10 cellular contexts compared by ENCODE assay signal in the genomic region with DNA sequence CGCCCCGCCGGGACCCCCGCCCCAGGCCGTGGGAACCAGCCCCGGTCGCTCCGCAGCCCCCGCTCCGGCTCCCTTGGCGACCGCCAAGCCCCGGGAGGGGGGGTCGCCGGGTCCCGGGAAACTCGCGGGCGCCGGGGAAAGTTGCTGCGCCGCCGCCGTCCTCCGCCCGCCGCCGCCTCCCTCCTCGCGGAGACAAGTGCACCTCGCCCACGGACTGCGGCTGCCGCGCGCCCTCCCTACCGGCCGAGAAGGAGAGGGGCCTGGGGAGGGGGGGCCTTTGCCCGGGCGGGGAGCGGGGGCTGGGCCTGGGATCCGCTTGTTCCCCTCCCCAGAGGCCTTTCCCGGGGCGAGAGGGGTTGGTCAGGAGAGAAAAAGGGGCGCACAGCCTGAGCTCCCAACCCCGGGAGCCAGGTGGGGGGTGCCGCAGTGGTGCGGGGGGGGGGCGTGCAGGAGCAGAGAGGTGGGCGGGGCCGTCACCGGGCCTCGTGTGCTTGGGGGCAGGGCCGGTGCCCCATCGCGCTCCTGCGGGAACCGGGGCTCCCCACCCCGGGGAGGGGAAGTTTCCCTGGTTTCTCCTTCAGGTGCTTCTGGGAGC. TPM values are rescaled to one million over a fixed set of nuclear protein-coding genes. Genes with fewer than 3 reads are reported as not detected.
DNase-seq lines count a peak whose midpoint lies in the region; ATAC-seq and TF ChIP-seq lines count a peak whose summit lies in the region.
"Had no signal": no experiment of that assay in that cellular context is flagged by ENCODE, and none has a peak within 500 bp of the region (broad histone marks: within the 10 kb centered on the region; RNA-seq: fewer than 3 reads in every experiment).

No MANE protein-coding gene starts in this region.

- peak overlapping the region; percentile 30; the same call in 1 of the 2 replicates for H2AFZ ChIP-seq in KMS-11 (ENCODE audit: low read depth)

- peaks cover 16% of the 10 kb centered on the region for H3K27me3 Mint-ChIP-seq in central memory CD8-positive, alpha-beta T cell

- ATAC-seq in GM19452 (IDR thresholded peaks at IDR 0.05; ENCODE audit: unreplicated experiment) (peak; percentile 13), HG02870 (IDR thresholded peaks at IDR 0.05; ENCODE audit: unreplicated experiment) (no peak)
- no peak for ATAC-seq in central memory CD8-positive, alpha-beta T cell (replicated peaks; ENCODE audit: extremely low read depth, poor library complexity, severe bottlenecking)

- H3K36me3 ChIP-seq in KMS-11 (ENCODE audit: insufficient read depth) (no peaks in the 10 kb centered on the region), mucosa of rectum (ENCODE audit: control insufficient read depth in 2 of 2, insufficient read depth in 2 of 2, low read length in 2 of 2) (no peaks in the 10 kb centered on the region)

- no peak for DNase-seq in central memory CD8-positive, alpha-beta T cell (ENCODE audit: low spot score in 2 of 2)
- DNase-seq in SHP77 treated with DMSO at 0.1 percent for 48 hours (lab: John Stamatoyannopoulos, UW) (no peak), posterior vena cava (ENCODE audit: low spot score) (no peak)

- no peaks in the 10 kb centered on the region for H3K79me2 ChIP-seq in KMS-11 (ENCODE audit: insufficient read depth, low read depth)

- H3K4me2 ChIP-seq in KMS-11, result peak overlapping the region; percentile 57

- peaks cover 2% of the 10 kb centered on the region for H3K36me3 Mint-ChIP-seq in central memory CD8-positive, alpha-beta T cell (ENCODE audit: insufficient read depth)

- peak overlapping the region; percentile 55 for H3K4me3 Mint-ChIP-seq in central memory CD8-positive, alpha-beta T cell

- peaks cover 16% of the 10 kb centered on the region for H3K4me1 ChIP-seq in KMS-11 (ENCODE audit: low read depth, poor library complexity, severe bottlenecking)
- peaks cover 3 to 8% of the 10 kb centered on the region in 2 donors for H3K4me1 ChIP-seq in mucosa of rectum (ENCODE audit: control insufficient read depth in 2 of 2, insufficient read depth in 2 of 2, low read length in 2 of 2)

- no peaks in the 10 kb centered on the region for H3K9me3 Mint-ChIP-seq in central memory CD8-positive, alpha-beta T cell

- no peak overlapping the region for H3K9ac ChIP-seq in KMS-11
- H3K9ac ChIP-seq in mucosa of rectum (ENCODE audit: low read depth in 1 of 2, low read length in 2 of 2), result peak overlapping the region in 1 of 2 donors; percentile 60

- TF ChIP-seq CTCF in C4-2B (conservative IDR thresholded peaks at IDR 0.05), result no peak
- no peak for TF ChIP-seq CTCF in KMS-11 (conservative IDR thresholded peaks at IDR 0.05; ENCODE audit: low read depth, low read length)

- intact Hi-C loops in posterior vena cava (cut with DNase I), result no loop called here

- H3K27me3 ChIP-seq in KMS-11 (ENCODE audit: insufficient read depth, low read depth), result peaks cover 46% of the 10 kb centered on the region
- H3K27me3 ChIP-seq in mucosa of rectum (ENCODE audit: control insufficient read depth in 2 of 2, insufficient read depth in 2 of 2, low read length in 2 of 2), result no peaks in the 10 kb centered on the region

- no peaks in the 10 kb centered on the region for H3K9me3 ChIP-seq in mucosa of rectum (ENCODE audit: control insufficient read depth in 2 of 2, low read length in 2 of 2)

- peaks cover 4% of the 10 kb centered on the region for H3K4me1 Mint-ChIP-seq in central memory CD8-positive, alpha-beta T cell

- no peak overlapping the region for H3K27ac Mint-ChIP-seq in central memory CD8-positive, alpha-beta T cell (ENCODE audit: low read depth)

- H3K4me3 ChIP-seq in KMS-11 (IDR thresholded peaks at IDR 0.05; ENCODE audit: insufficient read depth, low read depth, low read length) (no peak overlapping the region), mucosa of rectum (ENCODE audit: low read length in 2 of 2) (peak overlapping the region; percentile 65 to 66)

- no peaks in the 10 kb centered on the region for H4K20me1 ChIP-seq in KMS-11 (ENCODE audit: insufficient read depth)

- H3K27ac ChIP-seq in C4-2B (peak overlapping the region; percentile 89), KMS-11 (no peak overlapping the region), mucosa of rectum (ENCODE audit: low read depth in 2 of 2, low read length in 2 of 2) (peak overlapping the region in 1 of 2 donors; percentile 61)

RNA-seq across cellular contexts. Expression of a gene that starts 0.6 kb away (rescaled TPM):
- 10 to 100 TPM; 18.8 to 26.8 TPM for total RNA-seq in posterior vena cava

RNA-seq across cellular contexts. Expression of a gene that starts 7.2 kb away (rescaled TPM):
- total RNA-seq in posterior vena cava, result 10 to 100 TPM; 22.9 to 47.3 TPM

RNA-seq across cellular contexts. Expression of a gene that starts 20.6 kb away (rescaled TPM):
- 10 to 100 TPM; 53.5 to 54.4 TPM for total RNA-seq in posterior vena cava

RNA-seq across cellular contexts. Expression of a gene that starts 38.6 kb away (rescaled TPM):
- under 1 TPM in 1 of 2 donors, not detected in 1; 0.24 TPM for total RNA-seq in posterior vena cava
- total RNA-seq: LHCN-M2 had no signal

RNA-seq across cellular contexts. Expression of a gene that starts 53.6 kb away (rescaled TPM):
- total RNA-seq in posterior vena cava, result not detected
- total RNA-seq: LHCN-M2, renal cortical epithelial cell had no signal
